Comparison of ENCODE assay signal across 20 cellular contexts in the genomic region with DNA sequence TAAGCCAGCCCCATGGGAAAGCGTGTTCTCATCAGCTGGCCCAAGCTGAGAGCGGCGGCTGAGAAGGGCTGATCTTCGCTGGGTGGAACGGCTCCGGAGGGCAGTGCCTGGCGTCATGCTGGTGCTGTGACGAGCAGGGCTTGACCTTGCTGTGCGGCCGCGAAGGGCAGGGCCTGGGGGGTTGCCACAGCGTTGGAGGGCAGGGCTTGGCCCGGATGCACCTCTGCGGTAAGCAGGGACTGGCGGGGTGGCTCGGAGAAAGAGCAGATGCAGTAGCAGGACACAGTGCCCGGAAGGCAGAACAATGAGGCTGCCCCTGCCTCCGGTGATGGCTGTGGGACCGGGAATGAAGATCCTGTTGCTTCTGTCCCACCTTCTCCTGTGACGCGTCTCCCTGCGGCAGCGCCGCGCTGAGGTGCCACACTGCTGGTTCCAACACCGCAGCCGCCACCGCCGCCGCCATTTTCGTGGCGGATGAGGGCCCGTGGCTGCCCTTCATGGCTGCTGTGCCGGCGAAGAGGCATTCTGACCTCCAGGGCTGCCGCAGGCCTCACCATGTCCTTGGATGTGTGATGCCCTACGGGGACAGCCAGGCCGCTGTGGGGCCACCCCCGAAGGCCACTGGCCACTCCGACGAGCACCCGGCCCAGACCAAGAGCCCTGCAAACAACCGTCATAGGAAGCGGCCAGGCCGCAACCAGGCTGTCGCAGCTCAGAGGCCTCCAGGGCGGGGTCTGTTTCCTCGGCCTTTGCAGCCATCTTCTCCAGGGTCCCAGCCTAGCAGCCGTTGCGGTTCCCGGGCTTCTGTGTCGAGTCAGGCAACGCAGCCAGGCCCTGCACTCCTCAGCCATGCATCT.
A peak's percentile ranks its signal among the peaks of the same experiment; 100 is the strongest.
DNase-seq lines count a peak whose midpoint lies in the region; ATAC-seq, FAIRE-seq and TF ChIP-seq lines count a peak whose summit lies in the region.
"Had no signal": no experiment of that assay in that cellular context is flagged by ENCODE, and none has a peak within 500 bp of the region (broad histone marks: within the 10 kb centered on the region; RNA-seq: fewer than 3 reads in every experiment).

No MANE protein-coding gene starts in this region.

- TF ChIP-seq EP300 in SK-N-SH (IDR thresholded peaks at IDR 0.05; ENCODE audit: borderline replicate concordance in 1 of 2, low read depth in 1 of 2, low read length in 1 of 2) = no peak

- no peaks in the 10 kb centered on the region for H3K9me2 ChIP-seq in SK-N-SH

- H3K9ac ChIP-seq in SK-N-SH (no peak overlapping the region), kidney (ENCODE audit: low read length in 2 of 2) (no peak overlapping the region)

- no peak for TF ChIP-seq RAD21 in SK-N-SH (IDR thresholded peaks at IDR 0.05; ENCODE audit: low read length)

- no peaks in the 10 kb centered on the region for H3K27me3 ChIP-seq in SK-N-SH (ENCODE audit: insufficient read depth)
- H3K27me3 ChIP-seq: BE2C had no signal

- H3K27ac ChIP-seq in SK-N-SH (ENCODE audit: low read depth in 2 of 2, low read length in 1 of 2) = no peak overlapping the region
- no peak overlapping the region for H3K27ac ChIP-seq in kidney (ENCODE audit: low read depth in 2 of 2, low read length in 2 of 2)
- H3K27ac ChIP-seq: 22Rv1 had no signal

- H3K4me2 ChIP-seq in SK-N-SH = no peak overlapping the region

- TF ChIP-seq CTCF in SK-N-SH (IDR thresholded peaks at IDR 0.05) (no peak), kidney (IDR thresholded peaks at IDR 0.05; ENCODE audit: borderline replicate concordance, extremely low read depth, insufficient read depth) (no peak)

- CTCF ChIA-PET in SK-N-SH (lab: Yijun Ruan, JAX) = no interaction called here

- ATAC-seq in SK-N-SH treated with all-trans-retinoic acid at 6 μM for 48 hours = no peak
- ATAC-seq in stimulated activated effector memory CD8-positive, alpha-beta T cell treated with anti-CD3 and anti-CD28 coated beads, Interleukin-12 subunit alpha, Interleukin-12 subunit beta, amount 100 ng/mL, for 72 hours = peak; percentile 13
- ATAC-seq in HG03039 (IDR thresholded peaks at IDR 0.05; ENCODE audit: unreplicated experiment) = no peak
- ATAC-seq: PC-3 had no signal

- FAIRE-seq in kidney (lab: Jason Lieb, UNC) = no peak
- FAIRE-seq: D721Med had no signal

- peaks cover 11% of the 10 kb centered on the region for H3K9me3 Mint-ChIP-seq in stimulated activated effector memory CD8-positive, alpha-beta T cell treated with anti-CD3 and anti-CD28 coated beads, Interleukin-12 subunit alpha, Interleukin-12 subunit beta, amount 100 ng/mL, for 72 hours

- DNase-seq in SK-N-SH (peak; percentile 8), HT1080 (ENCODE audit: low read depth) (peak; percentile 0), kidney (peak; percentile 69), OCI-M2 (lab: John Stamatoyannopoulos, UW; ENCODE audit: unreplicated experiment) (no peak), kidney glomerular epithelial cell (lab: John Stamatoyannopoulos, UW) (no peak)
- DNase-seq in stimulated activated effector memory CD8-positive, alpha-beta T cell treated with anti-CD3 and anti-CD28 coated beads, Interleukin-12 subunit alpha, Interleukin-12 subunit beta, amount 100 ng/mL, for 72 hours (ENCODE audit: low spot score in 2 of 2) = no peak
- DNase-seq: BE2C; CD4-positive, alpha-beta T cell; DMS79; H9; KBM-7; MV-4-11; NCI-H1417; NCI-H2029; NCI-H748 treated with DMSO at 0.1 percent for 48 hours; PC-3 had no signal

- no peaks in the 10 kb centered on the region for H3K79me2 ChIP-seq in SK-N-SH (ENCODE audit: insufficient read depth)

- 45% methylated on average over 33 of the region's 53 CpGs for WGBS in SK-N-SH (ENCODE audit: low lambda C conversion rate)

- no peaks in the 10 kb centered on the region for H3F3A ChIP-seq in SK-N-SH (replicated peaks; ENCODE audit: insufficient read depth)

- no peak overlapping the region for H2AFZ ChIP-seq in SK-N-SH (ENCODE audit: low read depth)

- POLR2A ChIA-PET in SK-N-SH (lab: Yijun Ruan, JAX) = no interaction called here

- no peaks in the 10 kb centered on the region for H3K4me1 ChIP-seq in SK-N-SH (ENCODE audit: control insufficient read depth in 1 of 2, insufficient read depth in 2 of 2, low read depth in 1 of 2, low read length in 1 of 2)
- no peaks in the 10 kb centered on the region for H3K4me1 ChIP-seq in kidney (ENCODE audit: control insufficient read depth in 1 of 2, insufficient read depth in 1 of 2, low read depth in 1 of 2, low read length in 2 of 2)
- H3K4me1 ChIP-seq: BE2C had no signal

- intact Hi-C loops in kidney (cut with DNase I) = no loop called here

- no peaks in the 10 kb centered on the region for H3K36me3 Mint-ChIP-seq in stimulated activated effector memory CD8-positive, alpha-beta T cell treated with anti-CD3 and anti-CD28 coated beads, Interleukin-12 subunit alpha, Interleukin-12 subunit beta, amount 100 ng/mL, for 72 hours

- no peak overlapping the region for H3K27ac Mint-ChIP-seq in stimulated activated effector memory CD8-positive, alpha-beta T cell treated with anti-CD3 and anti-CD28 coated beads, Interleukin-12 subunit alpha, Interleukin-12 subunit beta, amount 100 ng/mL, for 72 hours
- H3K27ac Mint-ChIP-seq: CD4-positive, alpha-beta T cell had no signal

- H3K4me3 Mint-ChIP-seq in stimulated activated effector memory CD8-positive, alpha-beta T cell treated with anti-CD3 and anti-CD28 coated beads, Interleukin-12 subunit alpha, Interleukin-12 subunit beta, amount 100 ng/mL, for 72 hours = no peak overlapping the region
- H3K4me3 Mint-ChIP-seq: CD4-positive, alpha-beta T cell; H9 had no signal

- H3K4me3 ChIP-seq in SK-N-SH (ENCODE audit: low read depth in 2 of 2, low read length in 1 of 2) = no peak overlapping the region
- no peak overlapping the region for H3K4me3 ChIP-seq in kidney (ENCODE audit: low read length in 2 of 2)

- H3K4me1 Mint-ChIP-seq in stimulated activated effector memory CD8-positive, alpha-beta T cell treated with anti-CD3 and anti-CD28 coated beads, Interleukin-12 subunit alpha, Interleukin-12 subunit beta, amount 100 ng/mL, for 72 hours = no peaks in the 10 kb centered on the region
- H3K4me1 Mint-ChIP-seq: H9 had no signal

- H3K36me3 ChIP-seq in SK-N-SH (replicated peaks in 1 of 2; ENCODE audit: control insufficient read depth in 1 of 2, insufficient read depth in 2 of 2, low read length in 1 of 2) = no peaks in the 10 kb centered on the region
- H3K36me3 ChIP-seq in kidney (ENCODE audit: control insufficient read depth in 1 of 2, insufficient read depth in 2 of 2, low read length in 2 of 2) = no peaks in the 10 kb centered on the region
- H3K36me3 ChIP-seq: BE2C had no signal

- no peaks in the 10 kb centered on the region for H4K20me1 ChIP-seq in SK-N-SH (ENCODE audit: insufficient read depth)

- no peaks in the 10 kb centered on the region for H3K9me3 ChIP-seq in SK-N-SH
- peaks cover 0 to 3% of the 10 kb centered on the region in 2 donors for H3K9me3 ChIP-seq in kidney (ENCODE audit: control insufficient read depth in 1 of 2, low read length in 2 of 2)
- H3K9me3 ChIP-seq: BE2C had no signal

TF ChIP-seq in SK-N-SH, 30 proteins besides CTCF, POLR2A, EP300 and RAD21 (continues in another document):
- TF ChIP-seq, protein P1, sequence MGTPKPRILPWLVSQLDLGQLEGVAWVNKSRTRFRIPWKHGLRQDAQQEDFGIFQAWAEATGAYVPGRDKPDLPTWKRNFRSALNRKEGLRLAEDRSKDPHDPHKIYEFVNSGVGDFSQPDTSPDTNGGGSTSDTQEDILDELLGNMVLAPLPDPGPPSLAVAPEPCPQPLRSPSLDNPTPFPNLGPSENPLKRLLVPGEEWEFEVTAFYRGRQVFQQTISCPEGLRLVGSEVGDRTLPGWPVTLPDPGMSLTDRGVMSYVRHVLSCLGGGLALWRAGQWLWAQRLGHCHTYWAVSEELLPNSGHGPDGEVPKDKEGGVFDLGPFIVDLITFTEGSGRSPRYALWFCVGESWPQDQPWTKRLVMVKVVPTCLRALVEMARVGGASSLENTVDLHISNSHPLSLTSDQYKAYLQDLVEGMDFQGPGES (IDR thresholded peaks at IDR 0.05; ENCODE audit: low read depth, low read length) = no peak
- TF ChIP-seq GATA2 (CRISPR knock-in tag; IDR thresholded peaks at IDR 0.05) = no peak
- TF ChIP-seq RXRA (IDR thresholded peaks at IDR 0.05; ENCODE audit: borderline replicate concordance, low read depth) = no peak
- TF ChIP-seq, protein P2, sequence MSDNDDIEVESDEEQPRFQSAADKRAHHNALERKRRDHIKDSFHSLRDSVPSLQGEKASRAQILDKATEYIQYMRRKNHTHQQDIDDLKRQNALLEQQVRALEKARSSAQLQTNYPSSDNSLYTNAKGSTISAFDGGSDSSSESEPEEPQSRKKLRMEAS (IDR thresholded peaks at IDR 0.05; ENCODE audit: low read depth) = no peak
- no peak for TF ChIP-seq JUND (IDR thresholded peaks at IDR 0.05)

TF ChIP-seq in SK-N-SH treated with all-trans-retinoic acid at 6 μM for 48 hours, 23 proteins besides CTCF, POLR2A, EP300 and RAD21:
- TF ChIP-seq ZNF70 (CRISPR knock-in tag; IDR thresholded peaks at IDR 0.05) = no peak
- TF ChIP-seq, protein P3, sequence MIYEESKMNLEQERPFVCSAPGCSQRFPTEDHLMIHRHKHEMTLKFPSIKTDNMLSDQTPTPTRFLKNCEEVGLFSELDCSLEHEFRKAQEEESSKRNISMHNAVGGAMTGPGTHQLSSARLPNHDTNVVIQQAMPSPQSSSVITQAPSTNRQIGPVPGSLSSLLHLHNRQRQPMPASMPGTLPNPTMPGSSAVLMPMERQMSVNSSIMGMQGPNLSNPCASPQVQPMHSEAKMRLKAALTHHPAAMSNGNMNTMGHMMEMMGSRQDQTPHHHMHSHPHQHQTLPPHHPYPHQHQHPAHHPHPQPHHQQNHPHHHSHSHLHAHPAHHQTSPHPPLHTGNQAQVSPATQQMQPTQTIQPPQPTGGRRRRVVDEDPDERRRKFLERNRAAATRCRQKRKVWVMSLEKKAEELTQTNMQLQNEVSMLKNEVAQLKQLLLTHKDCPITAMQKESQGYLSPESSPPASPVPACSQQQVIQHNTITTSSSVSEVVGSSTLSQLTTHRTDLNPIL (CRISPR knock-in tag; IDR thresholded peaks at IDR 0.05; ENCODE audit: low read depth) = no peak
- TF ChIP-seq GLIS3 (CRISPR knock-in tag; IDR thresholded peaks at IDR 0.05) = no peak
TF ChIP-seq in SK-N-SH treated with all-trans-retinoic acid at 6 μM for 48 hours: peak in this region for 0.

Comparison
In these comparisons a context has a peak if more than half of its experiments do, and no peak if none do; other contexts are left out.
1. DNase-seq: peak in SK-N-SH (single experiment), HT1080 (single experiment) and kidney (single experiment); none in stimulated activated effector memory CD8-positive, alpha-beta T cell treated with anti-CD3 and anti-CD28 coated beads, Interleukin-12 subunit alpha, Interleukin-12 subunit beta, amount 100 ng/mL, for 72 hours (0 of 2), OCI-M2 (single experiment) and kidney glomerular epithelial cell (single experiment).